In the genomic region with DNA sequence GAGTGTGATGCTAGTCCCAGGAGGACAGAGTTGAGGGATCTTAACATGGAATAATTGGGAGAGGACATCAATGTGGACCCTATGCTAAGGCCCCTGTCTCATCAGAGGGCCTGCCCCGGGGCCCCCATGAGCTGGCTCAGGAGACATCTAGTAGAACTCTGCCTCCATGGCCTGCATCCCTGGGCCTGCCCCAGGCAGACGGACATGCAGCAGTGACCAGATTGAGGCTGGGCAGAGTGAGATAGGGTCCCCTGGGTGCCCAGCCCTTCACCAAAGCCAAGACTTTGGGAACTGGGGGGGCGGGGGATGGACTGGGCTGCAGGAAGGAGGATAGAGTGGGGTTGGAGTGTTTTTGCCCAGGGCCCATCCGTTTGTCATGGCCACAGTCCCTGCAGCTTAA, we compare ENCODE assay signal across 26 cellular contexts.
A peak's percentile ranks its signal among the peaks of the same experiment; 100 is the strongest.
DNase-seq lines count a peak whose midpoint lies in the region; ATAC-seq and TF ChIP-seq lines count a peak whose summit lies in the region.
"Had no signal": no experiment of that assay in that cellular context is flagged by ENCODE, and none has a peak within 500 bp of the region (broad histone marks: within the 10 kb centered on the region; RNA-seq: fewer than 3 reads in every experiment).

No MANE protein-coding gene starts in this region.

- H3K9ac ChIP-seq in BLaER1: no peak overlapping the region
- no peak overlapping the region for H3K9ac ChIP-seq in neuronal stem cell (ENCODE audit: low read depth, low read length, poor library complexity)
- H3K9ac ChIP-seq: KMS-11 had no signal

- H4K91ac ChIP-seq in neuronal stem cell (ENCODE audit: low read depth, low read length, poor library complexity): no peak overlapping the region

- H3K36me3 ChIP-seq in BLaER1 (peaks cover 100% of the 10 kb centered on the region), OCI-LY7 (ENCODE audit: insufficient read depth, low read length) (peaks cover 39% of the 10 kb centered on the region), neuronal stem cell (replicated peaks in 1 of 2; ENCODE audit: control insufficient read depth in 2 of 2, insufficient read depth in 2 of 2, low read length in 2 of 2) (peaks cover 39 to 88% of the 10 kb centered on the region in 2 donors), tibial nerve (peaks cover 0 to 25% (median 0%) of the 10 kb centered on the region in 3 donors), A673 (ENCODE audit: insufficient read depth, low read length, poor library complexity, severe bottlenecking) (no peaks in the 10 kb centered on the region)
- H3K36me3 ChIP-seq: lower lobe of right lung, upper lobe of left lung had no signal

- H3K27me3 ChIP-seq in BLaER1 (no peaks in the 10 kb centered on the region), neuronal stem cell (ENCODE audit: control insufficient read depth in 3 of 3, insufficient read depth in 3 of 3, low read depth in 1 of 3, low read length in 3 of 3) (no peaks in the 10 kb centered on the region), tibial nerve (no peaks in the 10 kb centered on the region), A673 (replicated peaks; ENCODE audit: insufficient read depth, low read depth, low read length, poor library complexity) (no peaks in the 10 kb centered on the region)
- H3K27me3 ChIP-seq: gastrocnemius medialis, hepatocyte, upper lobe of left lung had no signal

- H3K14ac ChIP-seq in neuronal stem cell (ENCODE audit: low read length): no peak overlapping the region

- H3K27ac ChIP-seq in BLaER1: peak overlapping the region; percentile 69
- H3K27ac ChIP-seq in OCI-LY7 (ENCODE audit: low read depth, low read length, poor library complexity, severe bottlenecking): peak overlapping the region; percentile 83
- H3K27ac ChIP-seq in neuronal stem cell (replicated peaks; ENCODE audit: low read length): no peak overlapping the region
- H3K27ac ChIP-seq in tibial nerve: no peak overlapping the region
- no peak overlapping the region for H3K27ac ChIP-seq in A673 (ENCODE audit: low read depth, low read length, poor library complexity, severe bottlenecking)
- H3K27ac ChIP-seq: gastrocnemius medialis, hepatocyte, KMS-11, lower lobe of right lung, upper lobe of left lung had no signal

- H2BK120ac ChIP-seq in neuronal stem cell (ENCODE audit: low read depth, low read length): no peak overlapping the region

- no peak for TF ChIP-seq POLR2A in tibial nerve (IDR thresholded peaks at IDR 0.05)

- intact Hi-C loops in OCI-LY7 (cut with micrococcal nuclease; ENCODE audit: unreplicated experiment): loop anchor here (1.0 to 10.0 kb wide), 2 partner anchors 79 to 705 kb away; no protein-coding TSS in a partner anchor
- intact Hi-C loops in A673 (cut with micrococcal nuclease; ENCODE audit: unreplicated experiment): no loop called here

- no peak overlapping the region for H2BK15ac ChIP-seq in neuronal stem cell (ENCODE audit: low read length)

- POLR2A ChIA-PET in OCI-LY7 (lab: Charles Lee): interaction anchor here (1.5 kb wide), 1 partner anchor 25 kb away, joined by 5 read pairs; no protein-coding TSS in a partner anchor
- POLR2A ChIA-PET in A673 (lab: Charles Lee; ENCODE audit: low non-redundant PET): no interaction called here

- H3K4me3 ChIP-seq in BLaER1 (no peak overlapping the region), OCI-LY7 (ENCODE audit: low read depth, low read length, poor library complexity, severe bottlenecking) (peak overlapping the region; percentile 12), neuronal stem cell (ENCODE audit: low read length in 2 of 2) (no peak overlapping the region), tibial nerve (no peak overlapping the region), A673 (ENCODE audit: low read depth, low read length, poor library complexity, severe bottlenecking) (no peak overlapping the region)
- H3K4me3 ChIP-seq: gastrocnemius medialis, GM23338, hepatocyte, lower lobe of right lung, upper lobe of left lung had no signal

- H3K9me3 ChIP-seq in BLaER1 (0 out of 2 replicates have a peak, but pooled peaks cover 3% of the 10 kb centered on the region), OCI-LY7 (ENCODE audit: low read length) (0 out of 2 replicates have a peak, but pooled peaks cover 3% of the 10 kb centered on the region), neuronal stem cell (replicated peaks in 1 of 2; ENCODE audit: control insufficient read depth in 2 of 2, insufficient read depth in 1 of 2, low read depth in 1 of 2, low read length in 2 of 2) (peaks cover 3% of the 10 kb centered on the region in 2 donors), tibial nerve (no peaks in the 10 kb centered on the region), A673 (ENCODE audit: low read depth, low read length, poor library complexity, severe bottlenecking) (no peaks in the 10 kb centered on the region)
- H3K9me3 ChIP-seq: gastrocnemius medialis, lower lobe of right lung, upper lobe of left lung had no signal

- peaks cover 48% of the 10 kb centered on the region for H3K4me1 ChIP-seq in BLaER1
- peaks cover 55% of the 10 kb centered on the region for H3K4me1 ChIP-seq in OCI-LY7 (ENCODE audit: insufficient read depth, low read length, poor library complexity, severe bottlenecking)
- peaks cover 8 to 11% of the 10 kb centered on the region in 2 donors for H3K4me1 ChIP-seq in neuronal stem cell (ENCODE audit: control insufficient read depth in 2 of 2, insufficient read depth in 1 of 2, low read depth in 1 of 2, low read length in 2 of 2)
- H3K4me1 ChIP-seq in tibial nerve: no peaks in the 10 kb centered on the region
- no peaks in the 10 kb centered on the region for H3K4me1 ChIP-seq in A673 (ENCODE audit: insufficient read depth, low read length, poor library complexity, severe bottlenecking)
- H3K4me1 ChIP-seq: gastrocnemius medialis, lower lobe of right lung, upper lobe of left lung had no signal

- peak overlapping the region; percentile 77 for H3K18ac ChIP-seq in neuronal stem cell (ENCODE audit: low read length)

- H3K79me1 ChIP-seq in neuronal stem cell (ENCODE audit: low read depth, low read length): peaks cover 4% of the 10 kb centered on the region

- H3K79me2 ChIP-seq in OCI-LY7 (ENCODE audit: insufficient read depth, low read depth, low read length): no peaks in the 10 kb centered on the region
- H3K79me2 ChIP-seq: hepatocyte had no signal

- H2AFZ ChIP-seq in OCI-LY7 (ENCODE audit: low read length) (no peak overlapping the region), neuronal stem cell (ENCODE audit: low read length) (no peak overlapping the region)
- H2AFZ ChIP-seq: GM23338, hepatocyte had no signal

- BruUV-seq in OCI-LY7 (replicated peaks; lab: Mats Ljungman, UMichigan) (no TSS peak), A673 (replicated peaks; lab: Mats Ljungman, UMichigan) (no TSS peak)

- H2AK5ac ChIP-seq in neuronal stem cell (ENCODE audit: low read depth, low read length): no peak overlapping the region

- H2BK5ac ChIP-seq in neuronal stem cell (ENCODE audit: low read length): no peak overlapping the region

- ATAC-seq in GM19395 (IDR thresholded peaks at IDR 0.05; ENCODE audit: unreplicated experiment): peak; percentile 16
- ATAC-seq: gastrocnemius medialis, GM23338, Panc1 had no signal

- no CpG with 5 or more reads among the region's 4 CpGs for WGBS in neuronal stem cell (ENCODE audit: extremely low coverage in 2 of 2, insufficient read length in 2 of 2, insufficient replicate concordance in 1 of 2), 2 donors
- 80 to 89% methylated on average over 3 to 4 of the region's 4 CpGs for WGBS in tibial nerve, 2 donors

- no peak overlapping the region for H2BK12ac ChIP-seq in neuronal stem cell (ENCODE audit: low read length)

- DNase-seq in OCI-LY7 (ENCODE audit: low spot score): no peak
- no peak for DNase-seq in neuronal stem cell (ENCODE audit: low spot score)
- DNase-seq in tibial nerve (ENCODE audit: low spot score in 2 of 2): no peak
- no peak for DNase-seq in A673 (ENCODE audit: low spot score)
- no peak for DNase-seq in stimulated activated CD4-positive, alpha-beta T cell treated with anti-CD3 and anti-CD28 coated beads, Interleukin-4, amount 100 ng/mL, for 24 hours
- no peak for DNase-seq in glomerular visceral epithelial cell (ENCODE audit: extremely low spot score)
- DNase-seq: 8988T; activated CD4-positive, alpha-beta memory T cell treated with anti-CD3 and anti-CD28 coated beads, Interleukin-2, amount 10 ng/mL, durations not matched to agents 7 days and 5 days; activated CD8-positive, alpha-beta memory T cell treated with anti-CD3 and anti-CD28 coated beads, Interleukin-2, amount 50 U/mL, for 48 hours; activated naive CD4-positive, alpha-beta T cell treated with anti-CD3 and anti-CD28 coated beads, Interleukin-2, amount 50 U/mL, for 16 hours; CD8-positive, alpha-beta memory T cell; DMS 273 treated with DMSO at 0.1 percent for 48 hours; lower lobe of right lung; natural killer cell; NCI-H2081; NCI-H524 treated with DMSO at 0.1 percent for 48 hours; SHP77; stimulated activated CD4-positive, alpha-beta T cell treated with anti-CD3 and anti-CD28 coated beads, Interleukin-4, amount 100 ng/mL, for 4 hours; upper lobe of left lung had no signal

- H3K4ac ChIP-seq in neuronal stem cell (ENCODE audit: low read length): no peak overlapping the region

- peaks cover 77% of the 10 kb centered on the region for H4K20me1 ChIP-seq in BLaER1
- no peaks in the 10 kb centered on the region for H4K20me1 ChIP-seq in OCI-LY7 (ENCODE audit: insufficient read depth, low read length)

- CTCF ChIA-PET in OCI-LY7 (lab: Charles Lee; ENCODE audit: unreplicated experiment): interaction anchor here (0.9 kb wide), 1 partner anchor 42 kb away, joined by 3 read pairs; no protein-coding TSS in a partner anchor
- CTCF ChIA-PET in A673 (lab: Charles Lee): no interaction called here

- H3K23ac ChIP-seq in neuronal stem cell (ENCODE audit: low read depth, low read length, poor library complexity): no peak overlapping the region

- H3K4me2 ChIP-seq in BLaER1 (no peak overlapping the region), OCI-LY7 (ENCODE audit: low read length) (peak overlapping the region; percentile 61), neuronal stem cell (ENCODE audit: insufficient read depth, low read length, poor library complexity, severe bottlenecking) (no peak overlapping the region)
- H3K4me2 ChIP-seq: GM23338, hepatocyte, KMS-11 had no signal

- no peaks in the 10 kb centered on the region for H3K9me2 ChIP-seq in OCI-LY7 (ENCODE audit: insufficient read depth, low read length)

- H4K8ac ChIP-seq in neuronal stem cell (ENCODE audit: low read depth, low read length): no peak overlapping the region

- TF ChIP-seq CTCF in OCI-LY7 (conservative IDR thresholded peaks at IDR 0.05; ENCODE audit: low read length) (no peak), tibial nerve (IDR thresholded peaks at IDR 0.05) (no peak), A673 (conservative IDR thresholded peaks at IDR 0.05; ENCODE audit: low read depth, low read length) (no peak)

- no peak for TF ChIP-seq EP300 in tibial nerve (IDR thresholded peaks at IDR 0.05)

Comparison
In these comparisons a context has a peak if more than half of its experiments do, and no peak if none do; other contexts are left out.
1. H3K27ac ChIP-seq: peak in BLaER1 (single experiment) and OCI-LY7 (single experiment); none in neuronal stem cell (single experiment), tibial nerve (0 of 4) and A673 (single experiment).